1 cellular context compared by ENCODE assay signal in genomic region chr9:120934271-120934670, GRCh38.
TF ChIP-seq lines count a peak whose summit lies in the region.

No MANE protein-coding gene starts in this region.

TF ChIP-seq in HepG2, 621 proteins besides CTCF, POLR2A, EP300 and RAD21:
- 0 out of 2 replicates have a peak, but pooled peaks have one; percentile 40 for TF ChIP-seq ZKSCAN5 (CRISPR knock-in tag; IDR thresholded peaks at IDR 0.05)
- TF ChIP-seq ADNP (CRISPR knock-in tag; IDR thresholded peaks at IDR 0.05): no peak
